ENCODE assay signal across 1 cellular context in genomic region chr2:218727502-218728165, GRCh38.
TF ChIP-seq lines count a peak whose summit lies in the region.

No MANE protein-coding gene starts in this region.

TF ChIP-seq in H1, 55 proteins besides CTCF, POLR2A, EP300 and RAD21:
- no peak for TF ChIP-seq KDM1A (IDR thresholded peaks at IDR 0.05; ENCODE audit: borderline replicate concordance, low read length)
- no peak for TF ChIP-seq ATF3 (IDR thresholded peaks at IDR 0.05; ENCODE audit: insufficient read depth, low read depth, low read length)
